Comparison of ENCODE assay signal across 23 cellular contexts in the genomic region with DNA sequence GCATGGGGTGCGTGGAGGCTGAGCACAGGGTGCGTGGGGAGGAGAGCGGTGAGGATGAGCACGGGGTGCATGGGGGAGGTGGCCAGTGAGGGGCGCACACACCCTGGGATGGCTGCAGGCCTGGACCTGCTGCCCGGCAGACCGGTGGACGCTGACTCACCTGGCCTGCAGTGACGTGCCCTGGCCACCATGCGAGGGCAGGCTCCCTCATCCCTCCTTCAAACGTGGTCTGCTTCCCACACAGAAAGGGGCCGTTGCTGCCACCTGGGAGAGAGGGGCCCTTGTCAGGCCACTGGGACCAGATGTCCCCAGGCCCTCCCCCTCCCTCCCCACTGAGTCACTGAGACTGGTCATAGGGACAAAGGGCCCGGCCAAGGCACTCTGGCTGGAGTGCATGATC. TPM values are rescaled to one million over a fixed set of nuclear protein-coding genes. Genes with fewer than 3 reads are reported as not detected.
DNase-seq lines count a peak whose midpoint lies in the region; ATAC-seq, FAIRE-seq and TF ChIP-seq lines count a peak whose summit lies in the region.
"Had no signal": no experiment of that assay in that cellular context is flagged by ENCODE, and none has a peak within 500 bp of the region (broad histone marks: within the 10 kb centered on the region; RNA-seq: fewer than 3 reads in every experiment).

No MANE protein-coding gene starts in this region.

- DNase-seq in H54 (ENCODE audit: insufficient read length, low spot score) (peak; percentile 52), astrocyte (ENCODE audit: low read depth) (no peak), mesendoderm (no peak), chondrocyte (ENCODE audit: low spot score) (no peak)
- DNase-seq in CD4-positive, alpha-beta memory T cell = no peak
- no peak for DNase-seq in naive thymus-derived CD4-positive, alpha-beta T cell
- DNase-seq: activated gamma-delta T cell, amygdala, foreskin melanocyte, H9, NCI-H1436, NCI-H2171 treated with DMSO at 0.1 percent for 48 hours, posterior cingulate gyrus, RPMI8226, spleen, tibial artery had no signal

- H3K4me2 ChIP-seq in astrocyte (ENCODE audit: low read length) = peak overlapping the region; percentile 39
- H3K4me2 ChIP-seq in mesendoderm (ENCODE audit: low read length) = no peak overlapping the region

- H3K4me3 Mint-ChIP-seq in astrocyte (ENCODE audit: unreplicated experiment) (no peak overlapping the region), chondrocyte (ENCODE audit: unreplicated experiment) (no peak overlapping the region)
- no peak overlapping the region for H3K4me3 Mint-ChIP-seq in CD4-positive, alpha-beta memory T cell
- no peak overlapping the region for H3K4me3 Mint-ChIP-seq in naive thymus-derived CD4-positive, alpha-beta T cell
- H3K4me3 Mint-ChIP-seq: H9; stimulated activated effector memory CD8-positive, alpha-beta T cell treated with anti-CD3 and anti-CD28 coated beads, Interleukin-12 subunit alpha, Interleukin-12 subunit beta, amount 100 ng/mL, for 72 hours had no signal

- no peak overlapping the region for H2BK15ac ChIP-seq in mesendoderm (replicated peaks; ENCODE audit: low read depth)

- H3K18ac ChIP-seq in mesendoderm (ENCODE audit: low read length) = no peak overlapping the region

- no peak overlapping the region for H2BK5ac ChIP-seq in mesendoderm (ENCODE audit: low read length)

- WGBS in mesendoderm (ENCODE audit: extremely low coverage, insufficient coverage, low lambda C conversion rate) = no CpG with 5 or more reads among the region's 13 CpGs

- no peaks in the 10 kb centered on the region for H3K27me3 Mint-ChIP-seq in astrocyte (ENCODE audit: low read depth, unreplicated experiment)
- H3K27me3 Mint-ChIP-seq in chondrocyte (ENCODE audit: low read depth) = no peaks in the 10 kb centered on the region
- no peaks in the 10 kb centered on the region for H3K27me3 Mint-ChIP-seq in CD4-positive, alpha-beta memory T cell
- no peaks in the 10 kb centered on the region for H3K27me3 Mint-ChIP-seq in naive thymus-derived CD4-positive, alpha-beta T cell

- no peaks in the 10 kb centered on the region for H3K9me3 ChIP-seq in astrocyte (ENCODE audit: insufficient read depth, low read depth, low read length)
- no peaks in the 10 kb centered on the region for H3K9me3 ChIP-seq in CD4-positive, alpha-beta memory T cell (ENCODE audit: control insufficient read depth in 1 of 2, low read length in 2 of 2)
- no peaks in the 10 kb centered on the region for H3K9me3 ChIP-seq in naive thymus-derived CD4-positive, alpha-beta T cell (ENCODE audit: control insufficient read depth in 2 of 3, low read length in 3 of 3)
- H3K9me3 ChIP-seq: spleen, tibial artery had no signal

- peak overlapping the region; percentile 25 for H3K56ac ChIP-seq in mesendoderm (ENCODE audit: low read length)

- no peak overlapping the region for H3K23ac ChIP-seq in mesendoderm (ENCODE audit: low read length)

- no peak overlapping the region for H2BK120ac ChIP-seq in mesendoderm (ENCODE audit: low read depth, low read length)

- no peak for FAIRE-seq in H54 (lab: Jason Lieb, UNC)
- FAIRE-seq in astrocyte (lab: Jason Lieb, UNC) = no peak
- FAIRE-seq: colon had no signal

- H3K4me1 ChIP-seq in astrocyte (ENCODE audit: insufficient read depth, low read length) (no peaks in the 10 kb centered on the region), mesendoderm (ENCODE audit: control insufficient read depth, low read depth, low read length) (no peaks in the 10 kb centered on the region)
- H3K4me1 ChIP-seq in CD4-positive, alpha-beta memory T cell (ENCODE audit: insufficient read depth, low read length) = no peaks in the 10 kb centered on the region
- no peaks in the 10 kb centered on the region for H3K4me1 ChIP-seq in naive thymus-derived CD4-positive, alpha-beta T cell (ENCODE audit: control insufficient read depth in 2 of 2, insufficient read depth in 2 of 2, low read length in 2 of 2)
- H3K4me1 ChIP-seq: spleen, tibial artery had no signal

- H2AFZ ChIP-seq in astrocyte (ENCODE audit: low read depth, low read length) = no peak overlapping the region

- H3K4ac ChIP-seq in mesendoderm (ENCODE audit: low read depth, low read length) = no peak overlapping the region

- intact Hi-C loops in CD4-positive, alpha-beta memory T cell (cut with micrococcal nuclease) = no loop called here
- intact Hi-C loops in naive thymus-derived CD4-positive, alpha-beta T cell (cut with micrococcal nuclease) = no loop called here

- H3K36me3 ChIP-seq in astrocyte (ENCODE audit: insufficient read depth, low read length) (no peaks in the 10 kb centered on the region), mesendoderm (ENCODE audit: control insufficient read depth, insufficient read depth, low read length) (no peaks in the 10 kb centered on the region)
- H3K36me3 ChIP-seq in CD4-positive, alpha-beta memory T cell (ENCODE audit: insufficient read depth, low read length) = no peaks in the 10 kb centered on the region
- peaks cover 0 to 37% (median 0%) of the 10 kb centered on the region in 3 experiments for H3K36me3 ChIP-seq in naive thymus-derived CD4-positive, alpha-beta T cell (ENCODE audit: control insufficient read depth in 2 of 3, insufficient read depth in 3 of 3, low read length in 3 of 3)

- CTCF ChIA-PET in CD4-positive, alpha-beta memory T cell (lab: Charles Lee; ENCODE audit: partially characterized antibody) = no interaction called here
- CTCF ChIA-PET in naive thymus-derived CD4-positive, alpha-beta T cell (lab: Charles Lee) = no interaction called here

- H4K20me1 ChIP-seq in astrocyte (ENCODE audit: insufficient read depth, low read length) = no peaks in the 10 kb centered on the region

- no peak overlapping the region for H2AK5ac ChIP-seq in mesendoderm (ENCODE audit: low read length)

- H3K79me2 ChIP-seq in astrocyte (ENCODE audit: insufficient read depth, low read length) (no peaks in the 10 kb centered on the region), mesendoderm (ENCODE audit: control insufficient read depth, insufficient read depth, low read length) (no peaks in the 10 kb centered on the region)

- H3K4me3 ChIP-seq in astrocyte (ENCODE audit: insufficient read depth, low read depth, low read length) (no peak overlapping the region), mesendoderm (ENCODE audit: low read length) (no peak overlapping the region)
- H3K4me3 ChIP-seq in CD4-positive, alpha-beta memory T cell (ENCODE audit: low read length in 2 of 2) = no peak overlapping the region
- no peak overlapping the region for H3K4me3 ChIP-seq in naive thymus-derived CD4-positive, alpha-beta T cell (ENCODE audit: low read length)
- H3K4me3 ChIP-seq: spleen, tibial artery had no signal

- no peak overlapping the region for H4K5ac ChIP-seq in mesendoderm (ENCODE audit: low read length)

- peak overlapping the region; percentile 23 for H3K9ac ChIP-seq in astrocyte (ENCODE audit: low read length)
- H3K9ac ChIP-seq in mesendoderm (ENCODE audit: low read length) = no peak overlapping the region

- H3K27ac ChIP-seq in astrocyte (ENCODE audit: low read depth, low read length) = no peak overlapping the region
- H3K27ac ChIP-seq in mesendoderm (ENCODE audit: low read depth, low read length) = no peak overlapping the region
- no peak overlapping the region for H3K27ac ChIP-seq in CD4-positive, alpha-beta memory T cell (ENCODE audit: low read depth, low read length)
- no peak overlapping the region for H3K27ac ChIP-seq in naive thymus-derived CD4-positive, alpha-beta T cell (ENCODE audit: low read depth, low read length)
- H3K27ac ChIP-seq: spleen, tibial artery had no signal

- no peak for TF ChIP-seq CTCF in astrocyte (IDR thresholded peaks at IDR 0.05; ENCODE audit: insufficient read depth, low read depth, low read length)
- TF ChIP-seq CTCF in chondrocyte (IDR thresholded peaks at IDR 0.05) = no peak

- H3K79me1 ChIP-seq in mesendoderm (ENCODE audit: low read length) = no peaks in the 10 kb centered on the region

- peaks cover 5% of the 10 kb centered on the region for H3K36me3 Mint-ChIP-seq in astrocyte (ENCODE audit: low read depth, unreplicated experiment)
- peaks cover 6% of the 10 kb centered on the region for H3K36me3 Mint-ChIP-seq in chondrocyte (ENCODE audit: low read depth)
- H3K36me3 Mint-ChIP-seq in CD4-positive, alpha-beta memory T cell = peaks cover 0 to 8% of the 10 kb centered on the region in 2 donors
- peaks cover 0 to 5% (median 0%) of the 10 kb centered on the region in 5 donors for H3K36me3 Mint-ChIP-seq in naive thymus-derived CD4-positive, alpha-beta T cell
- H3K36me3 Mint-ChIP-seq: stimulated activated effector memory CD8-positive, alpha-beta T cell treated with anti-CD3 and anti-CD28 coated beads, Interleukin-12 subunit alpha, Interleukin-12 subunit beta, amount 100 ng/mL, for 72 hours had no signal

- no peaks in the 10 kb centered on the region for H3K9me3 Mint-ChIP-seq in astrocyte (ENCODE audit: unreplicated experiment)
- H3K9me3 Mint-ChIP-seq in chondrocyte (ENCODE audit: low read depth) = no peaks in the 10 kb centered on the region
- no peaks in the 10 kb centered on the region for H3K9me3 Mint-ChIP-seq in CD4-positive, alpha-beta memory T cell
- no peaks in the 10 kb centered on the region for H3K9me3 Mint-ChIP-seq in naive thymus-derived CD4-positive, alpha-beta T cell
- H3K9me3 Mint-ChIP-seq: H9; stimulated activated effector memory CD8-positive, alpha-beta T cell treated with anti-CD3 and anti-CD28 coated beads, Interleukin-12 subunit alpha, Interleukin-12 subunit beta, amount 100 ng/mL, for 72 hours had no signal

- H3K27me3 ChIP-seq in astrocyte (ENCODE audit: insufficient read depth, low read length) = no peaks in the 10 kb centered on the region
- no peaks in the 10 kb centered on the region for H3K27me3 ChIP-seq in mesendoderm (ENCODE audit: insufficient read depth, low read length, poor library complexity)
- no peaks in the 10 kb centered on the region for H3K27me3 ChIP-seq in CD4-positive, alpha-beta memory T cell (ENCODE audit: insufficient read depth, low read length)
- no peaks in the 10 kb centered on the region for H3K27me3 ChIP-seq in naive thymus-derived CD4-positive, alpha-beta T cell (ENCODE audit: control insufficient read depth in 2 of 2, insufficient read depth in 2 of 2, low read length in 2 of 2)
- H3K27me3 ChIP-seq: spleen, tibial artery had no signal

- no peak for TF ChIP-seq POLR2A in H54 (IDR thresholded peaks at IDR 0.05; ENCODE audit: low read depth, low read length)

- H3K27ac Mint-ChIP-seq in astrocyte (ENCODE audit: unreplicated experiment) (no peak overlapping the region), chondrocyte (ENCODE audit: unreplicated experiment) (no peak overlapping the region)
- H3K27ac Mint-ChIP-seq in CD4-positive, alpha-beta memory T cell = no peak overlapping the region
- no peak overlapping the region for H3K27ac Mint-ChIP-seq in naive thymus-derived CD4-positive, alpha-beta T cell
- H3K27ac Mint-ChIP-seq: H9; stimulated activated effector memory CD8-positive, alpha-beta T cell treated with anti-CD3 and anti-CD28 coated beads, Interleukin-12 subunit alpha, Interleukin-12 subunit beta, amount 100 ng/mL, for 72 hours had no signal

- H4K8ac ChIP-seq in mesendoderm (ENCODE audit: low read depth, low read length) = no peak overlapping the region

- H3K4me1 Mint-ChIP-seq in astrocyte (ENCODE audit: low read depth, unreplicated experiment) = no peaks in the 10 kb centered on the region
- H3K4me1 Mint-ChIP-seq in chondrocyte (ENCODE audit: low read depth) = no peaks in the 10 kb centered on the region
- no peaks in the 10 kb centered on the region for H3K4me1 Mint-ChIP-seq in CD4-positive, alpha-beta memory T cell
- H3K4me1 Mint-ChIP-seq in naive thymus-derived CD4-positive, alpha-beta T cell = no peaks in the 10 kb centered on the region
- H3K4me1 Mint-ChIP-seq: H9; stimulated activated effector memory CD8-positive, alpha-beta T cell treated with anti-CD3 and anti-CD28 coated beads, Interleukin-12 subunit alpha, Interleukin-12 subunit beta, amount 100 ng/mL, for 72 hours had no signal

- POLR2A ChIA-PET in CD4-positive, alpha-beta memory T cell (lab: Charles Lee; ENCODE audit: partially characterized antibody) = no interaction called here
- POLR2A ChIA-PET in naive thymus-derived CD4-positive, alpha-beta T cell (lab: Charles Lee) = no interaction called here

- ATAC-seq in naive thymus-derived CD4-positive, alpha-beta T cell = no peak
- ATAC-seq: activated CD4-positive, CD25-positive, alpha-beta regulatory T cell treated with anti-CD3 and anti-CD28 coated beads, Interleukin-2, amount 50 U/mL, for 24 hours; stimulated activated effector memory CD8-positive, alpha-beta T cell treated with anti-CD3 and anti-CD28 coated beads, Interleukin-12 subunit alpha, Interleukin-12 subunit beta, amount 100 ng/mL, for 72 hours had no signal

RNA-seq across cellular contexts. Expression of a gene that starts 20.1 kb away (rescaled TPM):
- total RNA-seq in astrocyte (132 and 143 TPM in 2 replicates), chondrocyte (68.8 to 90.2 TPM (median 70.7 TPM) in 3 replicates)
- polyA plus RNA-seq in mesendoderm (2013, experiment 1 of 2) = 300 TPM
- polyA plus RNA-seq in mesendoderm (2013, experiment 2 of 2) = 305 TPM
- 100 to 1,000 TPM; 171 to 175 TPM for total RNA-seq in CD4-positive, alpha-beta memory T cell
- polyA plus RNA-seq in CD4-positive, alpha-beta memory T cell = 100 to 1,000 TPM; 569 to 624 TPM
- 100 to 1,000 TPM; 134 to 178 (median 161) TPM for total RNA-seq in naive thymus-derived CD4-positive, alpha-beta T cell
- polyA plus RNA-seq in naive thymus-derived CD4-positive, alpha-beta T cell = 100 to 1,000 TPM; 446 to 513 TPM

RNA-seq across cellular contexts. Expression of a gene that starts 24.9 kb away (rescaled TPM):
- total RNA-seq in astrocyte (31.1 and 31.7 TPM in 2 replicates), chondrocyte (34.1 to 36.6 TPM (median 34.6 TPM) in 3 replicates)
- polyA plus RNA-seq in mesendoderm (2013, experiment 1 of 2) = 8.9 TPM
- 8.8 TPM for polyA plus RNA-seq in mesendoderm (2013, experiment 2 of 2)
- 10 to 100 TPM; 58.8 to 65.7 TPM for total RNA-seq in CD4-positive, alpha-beta memory T cell
- 1 to 10 TPM; 5.6 to 8.7 TPM for polyA plus RNA-seq in CD4-positive, alpha-beta memory T cell
- 10 to 100 TPM; 48.6 to 64.3 (median 57.5) TPM for total RNA-seq in naive thymus-derived CD4-positive, alpha-beta T cell
- polyA plus RNA-seq in naive thymus-derived CD4-positive, alpha-beta T cell = 10 to 100 TPM in 1 of 2 donors, 1 to 10 TPM in 1; 9.8 to 11.1 TPM

RNA-seq across cellular contexts. Expression of a gene that starts 25.1 kb away (rescaled TPM):
- total RNA-seq in astrocyte (59.1 and 63.0 TPM in 2 replicates), chondrocyte (42.7 to 55.8 TPM (median 52.5 TPM) in 3 replicates)
- polyA plus RNA-seq in mesendoderm (2013, experiment 1 of 2) = 108 TPM
- polyA plus RNA-seq in mesendoderm (2013, experiment 2 of 2) = 109 TPM
- total RNA-seq in CD4-positive, alpha-beta memory T cell = 10 to 100 TPM; 66.6 to 67.1 TPM
- polyA plus RNA-seq in CD4-positive, alpha-beta memory T cell = 100 to 1,000 TPM; 104 to 105 TPM
- total RNA-seq in naive thymus-derived CD4-positive, alpha-beta T cell = 10 to 100 TPM; 32.3 to 73.4 (median 60.1) TPM
- polyA plus RNA-seq in naive thymus-derived CD4-positive, alpha-beta T cell = 100 to 1,000 TPM in 1 of 2 donors, 10 to 100 TPM in 1; 96.8 to 112 TPM

RNA-seq across cellular contexts. Expression of a gene that starts 28.2 kb away (rescaled TPM):
- total RNA-seq in astrocyte (3.7 and 4.7 TPM in 2 replicates), chondrocyte (2.9 to 11.7 TPM (median 3.7 TPM) in 3 replicates)
- polyA plus RNA-seq in mesendoderm (2013, experiment 1 of 2) = 38.9 TPM
- polyA plus RNA-seq in mesendoderm (2013, experiment 2 of 2) = 37.7 TPM
- total RNA-seq in CD4-positive, alpha-beta memory T cell = under 1 TPM; 0.17 TPM
- polyA plus RNA-seq in CD4-positive, alpha-beta memory T cell = under 1 TPM; 0.19 to 0.26 TPM
- 10 to 100 TPM in 1 of 5 experiments, 1 to 10 TPM in 1, under 1 TPM in 2, not detected in 1; 0.35 to 79.2 (median 1.6) TPM for total RNA-seq in naive thymus-derived CD4-positive, alpha-beta T cell
- under 1 TPM; 0.09 to 0.19 TPM for polyA plus RNA-seq in naive thymus-derived CD4-positive, alpha-beta T cell

RNA-seq across cellular contexts. Expression of a gene that starts 34.6 kb away (rescaled TPM):
- total RNA-seq in astrocyte (not detected in 2 replicates), chondrocyte (not detected in 3 replicates)
- polyA plus RNA-seq in mesendoderm (2013, experiment 1 of 2) = not detected
- not detected for polyA plus RNA-seq in mesendoderm (2013, experiment 2 of 2)
- total RNA-seq in CD4-positive, alpha-beta memory T cell = not detected
- not detected for polyA plus RNA-seq in CD4-positive, alpha-beta memory T cell
- not detected for total RNA-seq in naive thymus-derived CD4-positive, alpha-beta T cell
- not detected for polyA plus RNA-seq in naive thymus-derived CD4-positive, alpha-beta T cell
- total RNA-seq: H9; HT1080; lower leg skin; T-helper 1 cell treated with Interleukin-12 subunit alpha and Interleukin-12 subunit beta and Interleukin-4 antibody, amounts not matched to agents 30 ng/mL and 1 ng/mL, for 36 hours had no signal
- polyA plus RNA-seq: BJ had no signal
